Comparison of ENCODE assay signal across 21 cellular contexts in genomic region chr14:85187521-85187920, GRCh38.
DNase-seq lines count a peak whose midpoint lies in the region; ATAC-seq, FAIRE-seq and TF ChIP-seq lines count a peak whose summit lies in the region.
"Had no signal": no experiment of that assay in that cellular context is flagged by ENCODE, and none has a peak within 500 bp of the region (broad histone marks: within the 10 kb centered on the region; RNA-seq: fewer than 3 reads in every experiment).

No MANE protein-coding gene starts in this region.

- dilution Hi-C loops in endothelial cell of umbilical vein (cut with MboI; ENCODE audit: extremely low pct_ligation_motif_present, low sequenced_read_pairs): no loop called here

- no peaks in the 10 kb centered on the region for H3K4me1 Mint-ChIP-seq in MCF 10A (ENCODE audit: insufficient read depth, unreplicated experiment)
- no peaks in the 10 kb centered on the region for H3K4me1 Mint-ChIP-seq in naive thymus-derived CD8-positive, alpha-beta T cell
- H3K4me1 Mint-ChIP-seq in activated naive CD8-positive, alpha-beta T cell treated with anti-CD3 and anti-CD28 coated beads for 36 hours: no peaks in the 10 kb centered on the region
- H3K4me1 Mint-ChIP-seq: IgD-negative memory B cell had no signal

- H3K79me2 ChIP-seq in endothelial cell of umbilical vein (ENCODE audit: control insufficient read depth, insufficient read depth, low read length): no peaks in the 10 kb centered on the region

- BruUV-seq in MCF 10A (replicated peaks; lab: Mats Ljungman, UMichigan): no TSS peak
- BruUV-seq in endothelial cell of umbilical vein (replicated peaks; lab: Mats Ljungman, UMichigan): no TSS peak

- no peak overlapping the region for H3K4me3 ChIP-seq in breast epithelium
- H3K4me3 ChIP-seq in endothelial cell of umbilical vein (replicated peaks in 1 of 3; ENCODE audit: insufficient read depth in 1 of 3, low read depth in 1 of 3, low read length in 3 of 3): no peak overlapping the region
- H3K4me3 ChIP-seq: BLaER1 treated with 17β-estradiol and CSF1 and Interleukin-3, amounts not matched to agents 10 nM and 100 nM had no signal

- no peak for FAIRE-seq in endothelial cell of umbilical vein (lab: Jason Lieb, UNC)
- FAIRE-seq: A204.1, GM12892, H1, HTR-8/SVneo had no signal

- H2AFZ ChIP-seq in endothelial cell of umbilical vein (ENCODE audit: low read depth, low read length): no peak overlapping the region

- POLR2A ChIA-PET in MCF 10A (lab: Yijun Ruan, JAX) (interaction anchor here (0.6 kb wide), 1 partner anchor 465 kb away, joined by 3 read pairs; no protein-coding TSS in a partner anchor), endothelial cell of umbilical vein (lab: Charles Lee) (no interaction called here)
- POLR2A ChIA-PET in naive thymus-derived CD8-positive, alpha-beta T cell (lab: Charles Lee): no interaction called here

- TF ChIP-seq POLR2A in breast epithelium (IDR thresholded peaks at IDR 0.05): no peak
- TF ChIP-seq POLR2A in endothelial cell of umbilical vein (IDR thresholded peaks at IDR 0.05; ENCODE audit: low read depth, low read length): no peak

- no peaks in the 10 kb centered on the region for H3K9me1 ChIP-seq in endothelial cell of umbilical vein (replicated peaks; ENCODE audit: control insufficient read depth, extremely low read depth, insufficient read depth, low read length)

- H3K27me3 Mint-ChIP-seq in MCF 10A (ENCODE audit: insufficient read depth, unreplicated experiment): no peaks in the 10 kb centered on the region
- no peaks in the 10 kb centered on the region for H3K27me3 Mint-ChIP-seq in naive thymus-derived CD8-positive, alpha-beta T cell
- no peaks in the 10 kb centered on the region for H3K27me3 Mint-ChIP-seq in activated naive CD8-positive, alpha-beta T cell treated with anti-CD3 and anti-CD28 coated beads for 36 hours
- H3K27me3 Mint-ChIP-seq: IgD-negative memory B cell had no signal

- H3K4me3 Mint-ChIP-seq in MCF 10A (ENCODE audit: unreplicated experiment): no peak overlapping the region
- no peak overlapping the region for H3K4me3 Mint-ChIP-seq in naive thymus-derived CD8-positive, alpha-beta T cell
- no peak overlapping the region for H3K4me3 Mint-ChIP-seq in activated naive CD8-positive, alpha-beta T cell treated with anti-CD3 and anti-CD28 coated beads for 36 hours
- H3K4me3 Mint-ChIP-seq: HFFc6 had no signal

- H3K4me2 ChIP-seq in endothelial cell of umbilical vein (ENCODE audit: insufficient read depth, low read length): no peak overlapping the region
- H3K4me2 ChIP-seq: BLaER1 treated with 17β-estradiol and CSF1 and Interleukin-3, amounts not matched to agents 10 nM and 100 nM had no signal

- no peaks in the 10 kb centered on the region for H3K4me1 ChIP-seq in breast epithelium
- H3K4me1 ChIP-seq in endothelial cell of umbilical vein (ENCODE audit: control insufficient read depth, extremely low read depth, insufficient read depth, low read length): peaks cover 6% of the 10 kb centered on the region

- H3K27ac ChIP-seq in breast epithelium (no peak overlapping the region), endothelial cell of umbilical vein (ENCODE audit: insufficient read depth, low read depth, low read length) (no peak overlapping the region)
- H3K27ac ChIP-seq: BLaER1 treated with 17β-estradiol and CSF1 and Interleukin-3, amounts not matched to agents 10 nM and 100 nM had no signal

- H3K9me3 Mint-ChIP-seq in MCF 10A (ENCODE audit: unreplicated experiment): no peaks in the 10 kb centered on the region
- H3K9me3 Mint-ChIP-seq in naive thymus-derived CD8-positive, alpha-beta T cell: peaks cover 0 to 20% (median 1%) of the 10 kb centered on the region in 9 donors
- no peaks in the 10 kb centered on the region for H3K9me3 Mint-ChIP-seq in activated naive CD8-positive, alpha-beta T cell treated with anti-CD3 and anti-CD28 coated beads for 36 hours
- H3K9me3 Mint-ChIP-seq: HFFc6 had no signal

- CTCF ChIA-PET in MCF 10A (lab: Yijun Ruan, JAX) (no interaction called here), endothelial cell of umbilical vein (lab: Charles Lee) (interaction anchor here (0.7 kb wide), 2 partner anchors 45 to 148 kb away, joined by 3 read pairs; no protein-coding TSS in a partner anchor)

- peak; percentile 31 for DNase-seq in MCF 10A (ENCODE audit: unreplicated experiment)
- DNase-seq in breast epithelium (ENCODE audit: low spot score in 2 of 2): no peak
- DNase-seq in NCI-H2171 treated with DMSO at 0.1 percent for 48 hours (lab: John Stamatoyannopoulos, UW): peak; percentile 63
- peak; percentile 61 for DNase-seq in endothelial cell of umbilical vein (ENCODE audit: low read depth, low spot score)
- DNase-seq in NCI-H446 (lab: John Stamatoyannopoulos, UW): no peak
- DNase-seq in naive thymus-derived CD8-positive, alpha-beta T cell: no peak
- DNase-seq in activated naive CD8-positive, alpha-beta T cell treated with anti-CD3 and anti-CD28 coated beads for 36 hours: no peak
- DNase-seq: HFFc6, Kasumi-1, NCI-H1417, NCI-H187 treated with DMSO at 0.1 percent for 48 hours, NCI-H2227 treated with DMSO at 0.1 percent for 48 hours, NCI-H524 treated with DMSO at 0.1 percent for 48 hours, SIG-M5 had no signal

- H3K9me3 ChIP-seq in breast epithelium (no peaks in the 10 kb centered on the region), endothelial cell of umbilical vein (replicated peaks; ENCODE audit: control insufficient read depth, insufficient read depth, low read length) (no peaks in the 10 kb centered on the region)
- H3K9me3 ChIP-seq: BLaER1 treated with 17β-estradiol and CSF1 and Interleukin-3, amounts not matched to agents 10 nM and 100 nM had no signal

- H3K36me3 Mint-ChIP-seq in MCF 10A (ENCODE audit: insufficient read depth, unreplicated experiment): no peaks in the 10 kb centered on the region
- H3K36me3 Mint-ChIP-seq in naive thymus-derived CD8-positive, alpha-beta T cell: no peaks in the 10 kb centered on the region
- no peaks in the 10 kb centered on the region for H3K36me3 Mint-ChIP-seq in activated naive CD8-positive, alpha-beta T cell treated with anti-CD3 and anti-CD28 coated beads for 36 hours
- H3K36me3 Mint-ChIP-seq: IgD-negative memory B cell had no signal

- H3K27ac Mint-ChIP-seq in MCF 10A (ENCODE audit: low read depth, unreplicated experiment): no peak overlapping the region
- no peak overlapping the region for H3K27ac Mint-ChIP-seq in naive thymus-derived CD8-positive, alpha-beta T cell
- no peak overlapping the region for H3K27ac Mint-ChIP-seq in activated naive CD8-positive, alpha-beta T cell treated with anti-CD3 and anti-CD28 coated beads for 36 hours
- H3K27ac Mint-ChIP-seq: HFFc6, IgD-negative memory B cell had no signal

- intact Hi-C loops in MCF 10A (cut with micrococcal nuclease): no loop called here
- intact Hi-C loops in breast epithelium (cut with DNase I; ENCODE audit: low total_unique reads): no loop called here
- intact Hi-C loops in endothelial cell of umbilical vein (cut with micrococcal nuclease): no loop called here

- TF ChIP-seq CTCF in MCF 10A (IDR thresholded peaks at IDR 0.05; ENCODE audit: unreplicated experiment) (no peak), breast epithelium (IDR thresholded peaks at IDR 0.05) (no peak), endothelial cell of umbilical vein (IDR thresholded peaks at IDR 0.05; ENCODE audit: extremely low read depth in 1 of 2, insufficient read depth in 1 of 2, low read depth in 1 of 2, low read length in 2 of 2) (no peak)

- no peaks in the 10 kb centered on the region for H3K27me3 ChIP-seq in breast epithelium
- H3K27me3 ChIP-seq in endothelial cell of umbilical vein (ENCODE audit: control insufficient read depth in 2 of 2, insufficient read depth in 2 of 2, low read length in 2 of 2): no peaks in the 10 kb centered on the region
- H3K27me3 ChIP-seq: BLaER1 treated with 17β-estradiol and CSF1 and Interleukin-3, amounts not matched to agents 10 nM and 100 nM had no signal

- no peak for ATAC-seq in HG03135 (IDR thresholded peaks at IDR 0.05; ENCODE audit: unreplicated experiment)
- ATAC-seq in naive thymus-derived CD8-positive, alpha-beta T cell: no peak

- no peak overlapping the region for H3K9ac ChIP-seq in endothelial cell of umbilical vein (replicated peaks; ENCODE audit: extremely low read depth, insufficient read depth, low read length)
- H3K9ac ChIP-seq: BLaER1 treated with 17β-estradiol and CSF1 and Interleukin-3, amounts not matched to agents 10 nM and 100 nM had no signal

- no peaks in the 10 kb centered on the region for H3K36me3 ChIP-seq in breast epithelium
- H3K36me3 ChIP-seq in endothelial cell of umbilical vein (ENCODE audit: control insufficient read depth in 2 of 2, extremely low read depth in 1 of 2, insufficient read depth in 2 of 2, low read length in 2 of 2): no peaks in the 10 kb centered on the region
- H3K36me3 ChIP-seq: BLaER1 treated with 17β-estradiol and CSF1 and Interleukin-3, amounts not matched to agents 10 nM and 100 nM had no signal

- H4K20me1 ChIP-seq in endothelial cell of umbilical vein (replicated peaks; ENCODE audit: control insufficient read depth, extremely low read depth, insufficient read depth, low read length): no peaks in the 10 kb centered on the region
- H4K20me1 ChIP-seq: BLaER1 treated with 17β-estradiol and CSF1 and Interleukin-3, amounts not matched to agents 10 nM and 100 nM had no signal

TF ChIP-seq in endothelial cell of umbilical vein, 7 proteins besides CTCF, POLR2A, EP300 and RAD21:
- TF ChIP-seq POLR2AphosphoS5 (IDR thresholded peaks at IDR 0.05; ENCODE audit: insufficient read depth, low read depth, low read length) (no peak), FOS (IDR thresholded peaks at IDR 0.05; ENCODE audit: borderline replicate concordance, insufficient read depth, low read length) (peak; percentile 65)

Comparison
In these comparisons a context has a peak if more than half of its experiments do, and no peak if none do; other contexts are left out.
1. DNase-seq: peak in MCF 10A (single experiment), NCI-H2171 treated with DMSO at 0.1 percent for 48 hours (single experiment) and endothelial cell of umbilical vein (single experiment); none in breast epithelium (0 of 2), NCI-H446 (0 of 2), naive thymus-derived CD8-positive, alpha-beta T cell (0 of 10) and activated naive CD8-positive, alpha-beta T cell treated with anti-CD3 and anti-CD28 coated beads for 36 hours (single experiment).